In the genomic region with DNA sequence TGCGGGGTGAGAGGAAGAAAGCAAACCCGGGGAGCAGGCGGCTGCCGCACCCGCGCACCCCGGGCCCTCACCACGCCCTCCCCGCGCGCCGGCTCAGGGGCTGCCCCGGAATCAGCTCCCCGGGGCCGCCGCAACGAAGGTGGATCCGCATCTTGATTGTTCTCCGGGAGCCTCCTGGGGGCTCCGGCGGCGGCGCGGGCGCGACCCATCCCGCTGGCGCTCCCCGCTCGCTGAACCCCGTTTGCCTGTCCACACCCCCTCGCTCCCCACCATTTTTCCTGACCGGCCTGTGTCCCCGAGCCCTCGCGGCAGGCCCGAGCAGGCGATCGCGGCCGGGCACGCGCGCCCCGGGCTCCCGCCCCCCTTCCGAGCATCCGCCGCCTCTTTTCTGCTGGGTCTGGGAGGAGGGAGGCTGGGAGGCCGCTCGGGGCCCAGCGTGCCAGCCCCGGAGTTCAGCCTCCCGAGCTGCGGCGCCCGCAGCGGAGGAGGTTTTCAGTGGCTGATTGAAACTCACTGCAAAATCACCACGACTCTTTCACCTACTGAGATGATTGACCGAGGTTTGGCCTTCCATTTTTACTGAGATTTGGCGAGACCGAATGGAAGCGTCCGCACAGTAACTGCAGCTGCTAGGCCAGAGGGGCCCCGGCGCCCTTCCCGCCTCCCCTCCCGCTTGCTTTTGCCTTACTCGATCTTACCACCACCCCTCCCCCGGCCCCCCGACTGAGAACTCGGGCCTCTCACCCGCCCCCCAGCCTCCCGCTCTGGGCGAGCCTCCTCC, we compare ENCODE assay signal across 8 cellular contexts. TPM values are rescaled to one million over a fixed set of nuclear protein-coding genes. Genes with fewer than 3 reads are reported as not detected.
A peak's percentile ranks its signal among the peaks of the same experiment; 100 is the strongest.
DNase-seq lines count a peak whose midpoint lies in the region; TF ChIP-seq lines count a peak whose summit lies in the region.

No MANE protein-coding gene starts in this region.

- intact Hi-C loops in adrenal gland (cut with DNase I): no loop called here

- no peaks in the 10 kb centered on the region for H3K9me3 ChIP-seq in adrenal gland (replicated peaks in 1 of 3)
- no peaks in the 10 kb centered on the region for H3K9me3 ChIP-seq in HAP-1

- H3K36me3 ChIP-seq in adrenal gland (replicated peaks in 1 of 2): no peaks in the 10 kb centered on the region
- no peaks in the 10 kb centered on the region for H3K36me3 ChIP-seq in HAP-1 (replicated peaks)

- 3 to 10% (median 7%) methylated on average over 18 to 75 of the region's 75 CpGs for WGBS in adrenal gland, 4 donors

- TF ChIP-seq CTCF in adrenal gland (IDR thresholded peaks at IDR 0.05) (no peak), RWPE1 (conservative IDR thresholded peaks at IDR 0.05; ENCODE audit: low read depth) (no peak)

- peak; percentile 55 for DNase-seq in AG08396 (ENCODE audit: low spot score)
- DNase-seq in HK-2 (ENCODE audit: unreplicated experiment): peak; percentile 61
- peak; percentile 82 for DNase-seq in astrocyte of the hippocampus (ENCODE audit: low read depth, low spot score)
- DNase-seq in medulla oblongata (ENCODE audit: extremely low spot score): peak; percentile 44
- no peak for DNase-seq in NCI-H446 treated with DMSO at 0.1 percent for 48 hours (lab: John Stamatoyannopoulos, UW)
- no peak for DNase-seq in adrenal gland
- DNase-seq in RWPE1 (ENCODE audit: low spot score): no peak
- DNase-seq in HAP-1 (ENCODE audit: low spot score in 2 of 2): no peak

- POLR2A ChIA-PET in RWPE1 (lab: Yijun Ruan, JAX; ENCODE audit: low non-redundant PET): no interaction called here

- no peak for TF ChIP-seq POLR2A in adrenal gland (IDR thresholded peaks at IDR 0.05)

- peaks cover 60% of the 10 kb centered on the region for H3K27me3 ChIP-seq in adrenal gland
- H3K27me3 ChIP-seq in HAP-1 (ENCODE audit: low read depth): no peaks in the 10 kb centered on the region

- in situ Hi-C loops in HAP-1 (cut with MboI; ENCODE audit: low sequenced_read_pairs): no loop called here

- H3K4me3 ChIP-seq in adrenal gland (peak overlapping the region in 1 of 4 donors; percentile 32), HAP-1 (no peak overlapping the region)

- H3K27ac ChIP-seq in adrenal gland (no peak overlapping the region), RWPE1 (no peak overlapping the region)

- CTCF ChIA-PET in RWPE1 (lab: Yijun Ruan, JAX): no interaction called here

- H3K4me1 ChIP-seq in adrenal gland (replicated peaks in 1 of 2) (peaks cover 0 to 10% of the 10 kb centered on the region in 2 donors), HAP-1 (no peaks in the 10 kb centered on the region)

RNA-seq across cellular contexts. Expression of gene SOX11, which starts 4.7 kb away (rescaled TPM):
- under 1 TPM in 1 of 8 donors, not detected in 7; under 0.01 TPM for total RNA-seq in adrenal gland
- polyA plus RNA-seq in adrenal gland: not detected

Comparison
In these comparisons a context has a peak if more than half of its experiments do, and no peak if none do; other contexts are left out.
1. DNase-seq: peak in AG08396 (single experiment), HK-2 (single experiment), astrocyte of the hippocampus (single experiment) and medulla oblongata (single experiment); none in NCI-H446 treated with DMSO at 0.1 percent for 48 hours (single experiment), adrenal gland (0 of 7), RWPE1 (single experiment) and HAP-1 (0 of 2).